20 cellular contexts compared by ENCODE assay signal in genomic region chr1:180515364-180515763, GRCh38. TPM values are rescaled to one million over a fixed set of nuclear protein-coding genes. Genes with fewer than 3 reads are reported as not detected.
DNase-seq lines count a peak whose midpoint lies in the region; ATAC-seq and TF ChIP-seq lines count a peak whose summit lies in the region.
"Had no signal": no experiment of that assay in that cellular context is flagged by ENCODE, and none has a peak within 500 bp of the region (broad histone marks: within the 10 kb centered on the region; RNA-seq: fewer than 3 reads in every experiment).

No MANE protein-coding gene starts in this region.

- H3K36me3 ChIP-seq in KMS-11 (ENCODE audit: insufficient read depth): no peaks in the 10 kb centered on the region
- H3K36me3 ChIP-seq: MG63, ovary, SJSA1 had no signal

- H3K27ac Mint-ChIP-seq in WTC11: no peak overlapping the region
- H3K27ac Mint-ChIP-seq in mesothelial cell of epicardium: peak overlapping the region; percentile 55
- no peak overlapping the region for H3K27ac Mint-ChIP-seq in natural killer cell treated with Interleukin-12 subunit alpha and Interleukin-12 subunit beta and Interleukin-15 and Interleukin-18, amount 100 ng/mL, for 72 hours
- H3K27ac Mint-ChIP-seq in activated naive CD4-positive, alpha-beta T cell treated with anti-CD3 and anti-CD28 coated beads for 36 hours: no peak overlapping the region
- H3K27ac Mint-ChIP-seq: activated CD4-positive, alpha-beta T cell treated with anti-CD3 and anti-CD28 coated beads, Interleukin-2, amount 10 ng/mL, durations not matched to agents 7 days and 5 days; activated naive CD8-positive, alpha-beta T cell; activated T-helper 1 cell treated with anti-CD3 and anti-CD28 coated beads, Interleukin-12 subunit alpha, Interleukin-12 subunit beta, Interleukin-2, Interleukin-4 antibody, amounts not matched to agents 30 ng/mL and 10 ng/mL and 1 ng/mL, durations not matched to agents 14 hours and 24 hours and 36 hours; memory B cell; naive B cell; T-helper 2 cell treated with Interferon-gamma antibody and Interleukin-4, amounts not matched to agents 5 μg/mL and 100 μg/mL, for 36 hours had no signal

- no peak overlapping the region for H3K4me3 ChIP-seq in KMS-11 (IDR thresholded peaks at IDR 0.05; ENCODE audit: insufficient read depth, low read depth, low read length)
- H3K4me3 ChIP-seq: MG63, ovary, SJSA1 had no signal

- H3K27me3 ChIP-seq in KMS-11 (ENCODE audit: insufficient read depth, low read depth): no peaks in the 10 kb centered on the region
- H3K27me3 ChIP-seq: dorsolateral prefrontal cortex, MG63, ovary, SJSA1 had no signal

- peaks cover 2% of the 10 kb centered on the region; the same call in 1 of the 2 replicates for H3K27me3 Mint-ChIP-seq in WTC11 (ENCODE audit: low read depth)
- H3K27me3 Mint-ChIP-seq in mesothelial cell of epicardium (ENCODE audit: low read depth): no peaks in the 10 kb centered on the region
- H3K27me3 Mint-ChIP-seq in natural killer cell treated with Interleukin-12 subunit alpha and Interleukin-12 subunit beta and Interleukin-15 and Interleukin-18, amount 100 ng/mL, for 72 hours: peaks cover 21 to 22% of the 10 kb centered on the region in 2 donors
- peaks cover 3% of the 10 kb centered on the region for H3K27me3 Mint-ChIP-seq in activated naive CD4-positive, alpha-beta T cell treated with anti-CD3 and anti-CD28 coated beads for 36 hours (ENCODE audit: low read depth)

- H3K4me1 Mint-ChIP-seq in WTC11 (peaks cover 32% of the 10 kb centered on the region), mesothelial cell of epicardium (peaks cover 21% of the 10 kb centered on the region)
- H3K4me1 Mint-ChIP-seq in natural killer cell treated with Interleukin-12 subunit alpha and Interleukin-12 subunit beta and Interleukin-15 and Interleukin-18, amount 100 ng/mL, for 72 hours (ENCODE audit: low read depth in 2 of 2): no peaks in the 10 kb centered on the region
- peaks cover 3% of the 10 kb centered on the region for H3K4me1 Mint-ChIP-seq in activated naive CD4-positive, alpha-beta T cell treated with anti-CD3 and anti-CD28 coated beads for 36 hours (ENCODE audit: low read depth)
- H3K4me1 Mint-ChIP-seq: memory B cell, naive B cell had no signal

- DNase-seq in WTC11 (ENCODE audit: low spot score) (no peak), mesothelial cell of epicardium (ENCODE audit: low spot score in 2 of 2, unreplicated experiment in 2 of 2) (no peak), GM19240 (ENCODE audit: insufficient read length, low spot score) (no peak), DMS 273 treated with DMSO at 0.1 percent for 48 hours (lab: John Stamatoyannopoulos, UW) (no peak)
- DNase-seq in natural killer cell treated with Interleukin-12 subunit alpha and Interleukin-12 subunit beta and Interleukin-15 and Interleukin-18, amount 100 ng/mL, for 72 hours (ENCODE audit: low spot score): no peak
- no peak for DNase-seq in activated naive CD4-positive, alpha-beta T cell treated with anti-CD3 and anti-CD28 coated beads for 36 hours

- POLR2A ChIA-PET in WTC11 (lab: Charles Lee): interaction anchor here (0.5 to 1.3 kb wide), 4 partner anchors 13 to 613 kb away, joined by 3 to 6 read pairs (median 4); partner anchors contain the start of gene ACBD6

- ATAC-seq in WTC11: peak; percentile 23
- ATAC-seq in natural killer cell treated with Interleukin-12 subunit alpha and Interleukin-12 subunit beta and Interleukin-15 and Interleukin-18, amount 100 ng/mL, for 72 hours: no peak

- H3K4me2 ChIP-seq in KMS-11: no peak overlapping the region; the same call in 1 of the 2 replicates

- H3K4me3 Mint-ChIP-seq in WTC11: no peak overlapping the region
- H3K4me3 Mint-ChIP-seq in mesothelial cell of epicardium: no peak overlapping the region
- H3K4me3 Mint-ChIP-seq in natural killer cell treated with Interleukin-12 subunit alpha and Interleukin-12 subunit beta and Interleukin-15 and Interleukin-18, amount 100 ng/mL, for 72 hours: no peak overlapping the region
- no peak overlapping the region for H3K4me3 Mint-ChIP-seq in activated naive CD4-positive, alpha-beta T cell treated with anti-CD3 and anti-CD28 coated beads for 36 hours
- H3K4me3 Mint-ChIP-seq: activated CD4-positive, alpha-beta T cell treated with anti-CD3 and anti-CD28 coated beads, Interleukin-2, amount 10 ng/mL, durations not matched to agents 7 days and 5 days; activated naive CD8-positive, alpha-beta T cell; activated T-helper 1 cell treated with anti-CD3 and anti-CD28 coated beads, Interleukin-12 subunit alpha, Interleukin-12 subunit beta, Interleukin-2, Interleukin-4 antibody, amounts not matched to agents 30 ng/mL and 10 ng/mL and 1 ng/mL, durations not matched to agents 14 hours and 24 hours and 36 hours; memory B cell; naive B cell; T-helper 2 cell treated with Interferon-gamma antibody and Interleukin-4, amounts not matched to agents 5 μg/mL and 100 μg/mL, for 36 hours had no signal

- TF ChIP-seq CTCF in C4-2B (conservative IDR thresholded peaks at IDR 0.05) (0 out of 2 replicates have a peak, but pooled peaks have one; percentile 38), KMS-11 (conservative IDR thresholded peaks at IDR 0.05; ENCODE audit: low read depth, low read length) (no peak), WTC11 (IDR thresholded peaks at IDR 0.05) (no peak), mesothelial cell of epicardium (IDR thresholded peaks at IDR 0.05; ENCODE audit: unreplicated experiment) (no peak)

- no peak overlapping the region for H3K9ac ChIP-seq in KMS-11

- H3K27ac ChIP-seq in C4-2B: no peak overlapping the region
- no peak overlapping the region for H3K27ac ChIP-seq in KMS-11
- H3K27ac ChIP-seq: ovary, VCaP had no signal

- H3K79me2 ChIP-seq in KMS-11 (ENCODE audit: insufficient read depth, low read depth): no peaks in the 10 kb centered on the region

- peak overlapping the region; percentile 11 for H2AFZ ChIP-seq in KMS-11 (ENCODE audit: low read depth)

- H3K36me3 Mint-ChIP-seq in WTC11 (peaks cover 4% of the 10 kb centered on the region), mesothelial cell of epicardium (no peaks in the 10 kb centered on the region)
- H3K36me3 Mint-ChIP-seq in natural killer cell treated with Interleukin-12 subunit alpha and Interleukin-12 subunit beta and Interleukin-15 and Interleukin-18, amount 100 ng/mL, for 72 hours: no peaks in the 10 kb centered on the region
- H3K36me3 Mint-ChIP-seq in activated naive CD4-positive, alpha-beta T cell treated with anti-CD3 and anti-CD28 coated beads for 36 hours (ENCODE audit: low read depth): no peaks in the 10 kb centered on the region
- H3K36me3 Mint-ChIP-seq: activated naive CD8-positive, alpha-beta T cell; memory B cell; naive B cell had no signal

- intact Hi-C loops in activated naive CD4-positive, alpha-beta T cell treated with anti-CD3 and anti-CD28 coated beads for 36 hours (cut with micrococcal nuclease): loop anchor here (1.0 to 5.0 kb wide), 3 partner anchors 345 to 651 kb away; no protein-coding TSS in a partner anchor

- H3K9me3 Mint-ChIP-seq in WTC11 (peaks cover 17% of the 10 kb centered on the region), mesothelial cell of epicardium (peaks cover 15% of the 10 kb centered on the region)
- no peaks in the 10 kb centered on the region for H3K9me3 Mint-ChIP-seq in natural killer cell treated with Interleukin-12 subunit alpha and Interleukin-12 subunit beta and Interleukin-15 and Interleukin-18, amount 100 ng/mL, for 72 hours
- no peaks in the 10 kb centered on the region for H3K9me3 Mint-ChIP-seq in activated naive CD4-positive, alpha-beta T cell treated with anti-CD3 and anti-CD28 coated beads for 36 hours
- H3K9me3 Mint-ChIP-seq: activated CD4-positive, alpha-beta T cell treated with anti-CD3 and anti-CD28 coated beads, Interleukin-2, amount 10 ng/mL, durations not matched to agents 7 days and 5 days; activated T-helper 1 cell treated with anti-CD3 and anti-CD28 coated beads, Interleukin-12 subunit alpha, Interleukin-12 subunit beta, Interleukin-2, Interleukin-4 antibody, amounts not matched to agents 30 ng/mL and 10 ng/mL and 1 ng/mL, durations not matched to agents 14 hours and 24 hours and 36 hours; memory B cell; T-helper 2 cell treated with Interferon-gamma antibody and Interleukin-4, amounts not matched to agents 5 μg/mL and 100 μg/mL, for 36 hours had no signal

- H3K4me1 ChIP-seq in KMS-11 (ENCODE audit: low read depth, poor library complexity, severe bottlenecking): peaks cover 7% of the 10 kb centered on the region

- CTCF ChIA-PET in WTC11 (lab: Charles Lee): interaction anchor here (0.5 to 3.3 kb wide), 27 partner anchors 9 to 929 kb away, joined by 3 to 31 read pairs (median 4); partner anchors contain the start of genes ACBD6, KIAA1614 and XPR1
- CTCF ChIA-PET in activated naive CD4-positive, alpha-beta T cell treated with anti-CD3 and anti-CD28 coated beads for 36 hours (lab: Charles Lee): interaction anchor here (0.6 to 9.1 kb wide), 30 partner anchors 10 to 915 kb away, joined by 3 to 105 read pairs (median 4); no protein-coding TSS in a partner anchor

- H4K20me1 ChIP-seq in KMS-11 (ENCODE audit: insufficient read depth): no peaks in the 10 kb centered on the region

TF ChIP-seq in WTC11, 78 proteins besides CTCF, POLR2A, EP300 and RAD21 (continues in another document):
- no peak for TF ChIP-seq TEAD4 (CRISPR knock-in tag; IDR thresholded peaks at IDR 0.05)
- no peak for TF ChIP-seq NFE2L1 (CRISPR knock-in tag; IDR thresholded peaks at IDR 0.05)
- TF ChIP-seq ZNF263 (CRISPR knock-in tag; IDR thresholded peaks at IDR 0.05; ENCODE audit: low read depth): no peak
- no peak for TF ChIP-seq SMAD4 (CRISPR knock-in tag; IDR thresholded peaks at IDR 0.05)
- TF ChIP-seq MYBL2 (CRISPR knock-in tag; IDR thresholded peaks at IDR 0.05): no peak
- TF ChIP-seq ZNF423 (CRISPR knock-in tag; IDR thresholded peaks at IDR 0.05): no peak
- TF ChIP-seq, protein P1, sequence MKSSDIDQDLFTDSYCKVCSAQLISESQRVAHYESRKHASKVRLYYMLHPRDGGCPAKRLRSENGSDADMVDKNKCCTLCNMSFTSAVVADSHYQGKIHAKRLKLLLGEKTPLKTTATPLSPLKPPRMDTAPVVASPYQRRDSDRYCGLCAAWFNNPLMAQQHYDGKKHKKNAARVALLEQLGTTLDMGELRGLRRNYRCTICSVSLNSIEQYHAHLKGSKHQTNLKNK (CRISPR knock-in tag; IDR thresholded peaks at IDR 0.05): no peak
- no peak for TF ChIP-seq ZBTB21 (CRISPR knock-in tag; IDR thresholded peaks at IDR 0.05; ENCODE audit: borderline replicate concordance)

RNA-seq across cellular contexts. Expression of gene ACBD6, which starts 13.0 kb away (rescaled TPM):
- total RNA-seq in WTC11 (2021): 49.9 to 53.5 TPM (median 51.9 TPM) in 3 replicates
- 75.2 to 80.5 TPM (median 77.5 TPM) in 3 replicates for total RNA-seq in mesothelial cell of epicardium
- 10 to 100 TPM; 32.0 to 53.7 TPM for total RNA-seq in natural killer cell treated with Interleukin-12 subunit alpha and Interleukin-12 subunit beta and Interleukin-15 and Interleukin-18, amount 100 ng/mL, for 72 hours
- total RNA-seq in activated naive CD4-positive, alpha-beta T cell treated with anti-CD3 and anti-CD28 coated beads for 36 hours: 10 to 100 TPM; 31.1 to 32.9 TPM

RNA-seq across cellular contexts. Expression of gene OVAAL, which starts 43.4 kb away (rescaled TPM):
- total RNA-seq in WTC11 (2021): not detected in 3 replicates
- total RNA-seq in mesothelial cell of epicardium: not detected in 3 replicates
- total RNA-seq in natural killer cell treated with Interleukin-12 subunit alpha and Interleukin-12 subunit beta and Interleukin-15 and Interleukin-18, amount 100 ng/mL, for 72 hours: not detected
- total RNA-seq in activated naive CD4-positive, alpha-beta T cell treated with anti-CD3 and anti-CD28 coated beads for 36 hours: not detected
- total RNA-seq: activated CD4-positive, alpha-beta T cell treated with anti-CD3 and anti-CD28 coated beads, Interleukin-2, amount 10 ng/mL, durations not matched to agents 7 days and 5 days; activated T-helper 1 cell treated with anti-CD3 and anti-CD28 coated beads, Interleukin-12 subunit alpha, Interleukin-12 subunit beta, Interleukin-2, Interleukin-4 antibody, amounts not matched to agents 30 ng/mL and 10 ng/mL and 1 ng/mL, durations not matched to agents 14 hours and 24 hours and 36 hours; astrocyte; ovary; SJSA1 had no signal
